ENCODE assay signal across 19 cellular contexts in the genomic region with DNA sequence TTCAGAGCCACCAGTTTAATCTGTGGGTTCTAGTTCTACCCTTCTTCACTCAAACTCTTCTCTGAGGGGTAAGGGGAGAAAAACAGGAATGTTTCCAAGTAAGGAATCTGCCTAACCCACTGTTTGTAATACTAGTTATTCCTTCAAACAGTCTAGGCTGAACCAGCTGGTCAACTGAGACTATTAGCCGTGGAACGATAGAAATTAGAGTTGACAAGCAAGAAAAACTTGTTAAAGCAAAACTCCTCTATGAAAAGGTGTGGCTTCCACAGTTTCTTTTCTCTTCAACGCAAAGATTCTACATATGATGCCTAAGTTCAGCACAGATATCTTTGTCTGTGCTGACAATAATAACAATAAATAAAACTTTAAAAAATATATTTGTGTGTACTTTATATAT. TPM values are rescaled to one million over a fixed set of nuclear protein-coding genes. Genes with fewer than 3 reads are reported as not detected.
DNase-seq lines count a peak whose midpoint lies in the region; ATAC-seq, FAIRE-seq and TF ChIP-seq lines count a peak whose summit lies in the region.
"Had no signal": no experiment of that assay in that cellular context is flagged by ENCODE, and none has a peak within 500 bp of the region (broad histone marks: within the 10 kb centered on the region; RNA-seq: fewer than 3 reads in every experiment).

No MANE protein-coding gene starts in this region.

- no TSS peak for BruUV-seq in PC-3 (replicated peaks; lab: Mats Ljungman, UMichigan)

- POLR2A ChIA-PET in PC-3 (lab: Charles Lee; ENCODE audit: unreplicated experiment), result no interaction called here

- H3K9ac ChIP-seq in PC-3 (ENCODE audit: low read length), result no peak overlapping the region
- H3K9ac ChIP-seq: GM23248 had no signal

- no peak for FAIRE-seq in urothelium cell line (lab: Jason Lieb, UNC)
- FAIRE-seq: A204.1, G401.6, GM12891, H54 had no signal

- H3K9me2 ChIP-seq in PC-3 (replicated peaks; ENCODE audit: low read length), result no peaks in the 10 kb centered on the region

- H2AFZ ChIP-seq in PC-3 (ENCODE audit: low read length), result no peak overlapping the region
- H2AFZ ChIP-seq: GM23248 had no signal

- CTCF ChIA-PET in PC-3 (lab: Charles Lee), result no interaction called here

- no peaks in the 10 kb centered on the region for H3K27me3 ChIP-seq in PC-3 (ENCODE audit: low read length)
- H3K27me3 ChIP-seq in suprapubic skin, result no peaks in the 10 kb centered on the region
- H3K27me3 ChIP-seq in effector memory CD4-positive, alpha-beta T cell (replicated peaks; ENCODE audit: control insufficient read depth, insufficient read depth, low read length, poor library complexity, severe bottlenecking), result no peaks in the 10 kb centered on the region
- H3K27me3 ChIP-seq: BE2C had no signal

- H3K36me3 ChIP-seq in PC-3 (ENCODE audit: low read depth, low read length), result no peaks in the 10 kb centered on the region
- H3K36me3 ChIP-seq in suprapubic skin, result no peaks in the 10 kb centered on the region
- H3K36me3 ChIP-seq in effector memory CD4-positive, alpha-beta T cell (ENCODE audit: control insufficient read depth, insufficient read depth, low read length), result no peaks in the 10 kb centered on the region
- H3K36me3 ChIP-seq: BE2C had no signal

- TF ChIP-seq EP300 in suprapubic skin (IDR thresholded peaks at IDR 0.05), result no peak

- intact Hi-C loops in PC-3 (cut with micrococcal nuclease), result no loop called here

- H3K4me2 ChIP-seq in PC-3 (ENCODE audit: low read length), result 0 out of 2 replicates have a peak overlapping the region, but pooled peaks have one; percentile 0

- DNase-seq in PC-3, result peak; percentile 56
- DNase-seq in suprapubic skin (ENCODE audit: low spot score in 2 of 2), result no peak
- no peak for DNase-seq in urothelium cell line (ENCODE audit: low spot score)
- no peak for DNase-seq in effector memory CD4-positive, alpha-beta T cell
- DNase-seq in NCI-H1930 (lab: John Stamatoyannopoulos, UW), result no peak
- DNase-seq: BE2C; CD4-positive, alpha-beta memory T cell; DMS153; DMS79 treated with DMSO at 0.1 percent for 48 hours; EL; GM23248 had no signal

- no peak for TF ChIP-seq POLR2A in suprapubic skin (IDR thresholded peaks at IDR 0.05)

- no peaks in the 10 kb centered on the region for H4K20me1 ChIP-seq in PC-3 (ENCODE audit: low read length)

- H3K4me1 ChIP-seq in PC-3 (ENCODE audit: insufficient read depth, low read length) (peaks cover 19% of the 10 kb centered on the region), suprapubic skin (peaks cover 10% of the 10 kb centered on the region)
- no peaks in the 10 kb centered on the region for H3K4me1 ChIP-seq in effector memory CD4-positive, alpha-beta T cell (ENCODE audit: control insufficient read depth, insufficient read depth, low read length, poor library complexity, severe bottlenecking)
- H3K4me1 ChIP-seq: BE2C had no signal

- TF ChIP-seq CTCF in PC-3 (conservative IDR thresholded peaks at IDR 0.05; ENCODE audit: low read depth, low read length) (no peak), VCaP (conservative IDR thresholded peaks at IDR 0.05) (no peak), suprapubic skin (IDR thresholded peaks at IDR 0.05) (no peak)

- H3K4me3 ChIP-seq in PC-3 (ENCODE audit: low read length) (no peak overlapping the region), suprapubic skin (no peak overlapping the region)
- no peak overlapping the region for H3K4me3 ChIP-seq in effector memory CD4-positive, alpha-beta T cell (ENCODE audit: insufficient read depth, low read depth, low read length, poor library complexity, severe bottlenecking)
- H3K4me3 ChIP-seq: GM23248 had no signal

- 47% methylated on average over 3 of the region's 3 CpGs for WGBS in suprapubic skin

- H3F3A ChIP-seq in PC-3 (ENCODE audit: low read length, unreplicated experiment), result no peaks in the 10 kb centered on the region

- no peak overlapping the region for H3K27ac ChIP-seq in PC-3 (ENCODE audit: low read length)
- H3K27ac ChIP-seq in VCaP, result peak overlapping the region; percentile 42
- H3K27ac ChIP-seq in suprapubic skin, result peak overlapping the region; percentile 2
- H3K27ac ChIP-seq in effector memory CD4-positive, alpha-beta T cell (ENCODE audit: insufficient read depth, low read length, poor library complexity, severe bottlenecking), result no peak overlapping the region
- H3K27ac ChIP-seq: C4-2B, GM23248 had no signal

- no peak; the same call in 1 of the 2 replicates for ATAC-seq in PC-3
- ATAC-seq in esophagus mucosa, result peak; percentile 92
- ATAC-seq: HCT116 had no signal

- H3K9me3 ChIP-seq in PC-3 (ENCODE audit: low read length) (no peaks in the 10 kb centered on the region), suprapubic skin (no peaks in the 10 kb centered on the region)
- H3K9me3 ChIP-seq in effector memory CD4-positive, alpha-beta T cell (ENCODE audit: control insufficient read depth, low read length), result no peaks in the 10 kb centered on the region
- H3K9me3 ChIP-seq: BE2C had no signal

- H3K79me2 ChIP-seq in PC-3 (ENCODE audit: low read length), result no peaks in the 10 kb centered on the region

RNA-seq across cellular contexts. Expression of gene PAIP2B, which starts 11.5 kb away (rescaled TPM):
- 3.8 and 4.0 TPM in 2 replicates for total RNA-seq in PC-3 (2014; rRNA removed)
- 9.8 TPM for total RNA-seq in esophagus mucosa
- 10 to 100 TPM; 21.0 to 30.3 (median 26.7) TPM for total RNA-seq in suprapubic skin

Comparison
In these comparisons a context has a peak if more than half of its experiments do, and no peak if none do; other contexts are left out.
1. H3K27ac ChIP-seq: peak in VCaP (single experiment) and suprapubic skin (single experiment); none in PC-3 (single experiment) and effector memory CD4-positive, alpha-beta T cell (single experiment).